8 cellular contexts compared by ENCODE assay signal in the genomic region with DNA sequence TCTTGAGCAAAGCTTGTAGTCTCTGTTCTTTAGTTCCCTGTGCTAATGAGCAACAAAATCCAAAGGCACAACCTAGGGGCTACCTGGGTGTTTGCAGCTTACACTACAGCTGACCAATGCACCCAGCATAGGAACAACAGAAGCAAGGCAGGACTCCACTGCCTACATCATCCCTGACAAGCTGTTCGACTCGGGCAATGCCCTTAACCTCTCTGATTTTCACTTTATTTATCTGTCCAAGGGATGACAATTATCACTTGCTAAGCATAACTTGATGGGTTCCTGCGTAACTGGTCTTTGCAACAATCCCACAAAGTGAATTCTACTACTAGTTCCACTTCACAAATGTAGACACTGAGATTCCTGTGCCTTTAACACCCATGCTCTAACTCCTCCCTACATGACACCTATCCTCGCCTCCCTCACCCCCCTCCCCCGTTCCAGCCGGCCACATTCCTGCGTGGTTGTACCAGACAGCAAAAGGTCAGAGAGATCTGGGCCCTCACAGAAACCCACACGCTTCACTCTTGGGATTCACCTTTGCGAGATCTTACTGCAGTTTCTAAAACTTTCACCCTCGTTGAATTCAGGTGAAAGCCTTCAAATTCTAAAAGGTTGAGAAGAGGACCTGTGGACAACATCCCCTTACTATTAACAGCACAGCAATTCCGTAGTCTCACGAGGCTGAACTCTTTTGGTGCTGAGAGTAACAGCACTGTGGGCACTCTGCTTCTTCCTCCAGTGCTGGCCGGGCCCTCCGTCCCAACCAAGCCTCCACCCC. TPM values are rescaled to one million over a fixed set of nuclear protein-coding genes. Genes with fewer than 3 reads are reported as not detected.
DNase-seq lines count a peak whose midpoint lies in the region; ATAC-seq and TF ChIP-seq lines count a peak whose summit lies in the region.

No MANE protein-coding gene starts in this region.

- H3K27me3 Mint-ChIP-seq in T-cell = no peaks in the 10 kb centered on the region

- H3K4me1 Mint-ChIP-seq in T-cell = peaks cover 54 to 55% (median 54%) of the 10 kb centered on the region in 3 donors

- no peak for TF ChIP-seq CTCF in right lobe of liver (IDR thresholded peaks at IDR 0.05)

- CTCF ChIA-PET in T-cell (lab: Charles Lee) = interaction anchor here in 1 of 2 donors (0.6 to 1.1 kb wide), 2 partner anchors 17 to 122 kb away, joined by 3 to 5 read pairs; no protein-coding TSS in a partner anchor

- H3K27ac ChIP-seq in cingulate gyrus (ENCODE audit: low read depth, low read length) (peak overlapping the region; percentile 83), right lobe of liver (peak overlapping the region; percentile 64 to 82 (median 81))

- peak overlapping the region; percentile 93 to 97 (median 96) for H3K4me3 ChIP-seq in right lobe of liver

- no peak for ATAC-seq in T-cell (replicated peaks in 1 of 4)
- ATAC-seq in right lobe of liver = peak in 2 of 4 donors; percentile 11 to 51

- DNase-seq in activated effector memory CD4-positive, alpha-beta T cell treated with anti-CD3 and anti-CD28 coated beads, Interleukin-2, amount 50 U/mL, for 16 hours = peak; percentile 75
- no peak for DNase-seq in activated effector memory CD4-positive, alpha-beta T cell treated with Interleukin-2 at 50 U/mL for 16 hours
- DNase-seq in T-cell = peak in 4 of 34 experiments; percentile 10 to 31 (median 16)
- DNase-seq in right lobe of liver = peak in 1 of 3 donors; percentile 76
- DNase-seq in stimulated activated CD8-positive, alpha-beta memory T cell treated with anti-CD3 and anti-CD28 coated beads, Interleukin-12 subunit alpha, Interleukin-12 subunit beta, amount 100 ng/mL, for 1 hour (ENCODE audit: low read depth) = peak; percentile 8
- no peak for DNase-seq in NCI-H345 treated with DMSO at 0.1 percent for 48 hours (lab: John Stamatoyannopoulos, UW; ENCODE audit: unreplicated experiment)
- DNase-seq in NCI-H2196 treated with DMSO at 0.1 percent for 48 hours (lab: John Stamatoyannopoulos, UW; ENCODE audit: unreplicated experiment) = no peak

- WGBS in right lobe of liver (ENCODE audit: insufficient coverage, low coverage, low lambda C conversion rate, missing lambda C conversion rate) = 10% methylated on average over 13 of the region's 14 CpGs

- H3K4me1 ChIP-seq in right lobe of liver = peaks cover 0 to 26% (median 9%) of the 10 kb centered on the region in 4 donors

- H3K36me3 ChIP-seq in right lobe of liver = no peaks in the 10 kb centered on the region

- POLR2A ChIA-PET in T-cell (lab: Charles Lee) = no interaction called here

- H3K4me3 Mint-ChIP-seq in T-cell = peak overlapping the region; percentile 92 to 96 (median 95)

- H3K27ac Mint-ChIP-seq in T-cell = peak overlapping the region; percentile 44 to 89

- peaks cover 8% of the 10 kb centered on the region for H3K36me3 Mint-ChIP-seq in T-cell

- H3K9me3 ChIP-seq in right lobe of liver = no peaks in the 10 kb centered on the region

- no peaks in the 10 kb centered on the region for H3K27me3 ChIP-seq in right lobe of liver

- intact Hi-C loops in right lobe of liver (cut with DNase I) = loop anchor here in 1 of 2 donors (10.0 kb wide), 1 partner anchor 96 kb away; the partner anchor contains the start of gene BICD2

- no peaks in the 10 kb centered on the region for H3K9me3 Mint-ChIP-seq in T-cell

- TF ChIP-seq POLR2A in right lobe of liver (IDR thresholded peaks at IDR 0.05) = peak; percentile 75

RNA-seq across cellular contexts. Expression of gene IPPK, which starts 1.0 kb away (rescaled TPM):
- total RNA-seq in T-cell = 1 to 10 TPM; 7.5 to 9.6 (median 8.3) TPM
- total RNA-seq in right lobe of liver = 1 to 10 TPM; 2.4 to 4.9 (median 3.7) TPM

Comparison
In these comparisons a context has a peak if more than half of its experiments do, and no peak if none do; other contexts are left out.
1. DNase-seq: peak in activated effector memory CD4-positive, alpha-beta T cell treated with anti-CD3 and anti-CD28 coated beads, Interleukin-2, amount 50 U/mL, for 16 hours (single experiment) and stimulated activated CD8-positive, alpha-beta memory T cell treated with anti-CD3 and anti-CD28 coated beads, Interleukin-12 subunit alpha, Interleukin-12 subunit beta, amount 100 ng/mL, for 1 hour (single experiment); none in activated effector memory CD4-positive, alpha-beta T cell treated with Interleukin-2 at 50 U/mL for 16 hours (single experiment), NCI-H345 treated with DMSO at 0.1 percent for 48 hours (single experiment) and NCI-H2196 treated with DMSO at 0.1 percent for 48 hours (single experiment).